In genomic region chr12:26290560-26290959, GRCh38 we compare ENCODE assay signal across 29 cellular contexts.
DNase-seq lines count a peak whose midpoint lies in the region; ATAC-seq, FAIRE-seq and TF ChIP-seq lines count a peak whose summit lies in the region.
"Had no signal": no experiment of that assay in that cellular context is flagged by ENCODE, and none has a peak within 500 bp of the region (broad histone marks: within the 10 kb centered on the region; RNA-seq: fewer than 3 reads in every experiment).

No MANE protein-coding gene starts in this region.

- no peak overlapping the region for H3K4me2 ChIP-seq in HepG2 (ENCODE audit: low read depth, low read length)
- H3K4me2 ChIP-seq: BLaER1 had no signal

- in situ Hi-C loops in HepG2 (cut with HindIII; ENCODE audit: extremely low pct_ligation_motif_present, low pct_unique_long_range_greater_than_20kb), result no loop called here

- no peaks in the 10 kb centered on the region for H4K20me1 ChIP-seq in HepG2 (ENCODE audit: insufficient read depth, low read length)
- H4K20me1 ChIP-seq: BLaER1 had no signal

- H3K9me3 Mint-ChIP-seq in MCF 10A (ENCODE audit: unreplicated experiment), result no peaks in the 10 kb centered on the region
- H3K9me3 Mint-ChIP-seq: CD8-positive, alpha-beta memory T cell had no signal

- no peak overlapping the region for H3K27ac Mint-ChIP-seq in MCF 10A (ENCODE audit: low read depth, unreplicated experiment)
- H3K27ac Mint-ChIP-seq: CD14-positive monocyte; CD4-positive, alpha-beta memory T cell; CD4-positive, CD25-positive, alpha-beta regulatory T cell; CD8-positive, alpha-beta memory T cell had no signal

- POLR2A ChIA-PET in MCF 10A (lab: Yijun Ruan, JAX) (interaction anchor here (0.7 kb wide), 1 partner anchor 28 kb away, joined by 3 read pairs; no protein-coding TSS in a partner anchor), HepG2 (lab: Yijun Ruan, JAX) (no interaction called here)

- intact Hi-C loops in breast epithelium (cut with DNase I; ENCODE audit: low total_unique reads) (no loop called here), MCF 10A (cut with micrococcal nuclease) (no loop called here), left colon (cut with DNase I, micrococcal nuclease) (no loop called here), HepG2 (cut with micrococcal nuclease; ENCODE audit: unreplicated experiment) (no loop called here)

- H3K9ac ChIP-seq in HepG2 (ENCODE audit: insufficient read depth, low read depth, low read length), result no peak overlapping the region
- H3K9ac ChIP-seq: BLaER1 had no signal

- H3K27me3 ChIP-seq in breast epithelium (no peaks in the 10 kb centered on the region), HepG2 (ENCODE audit: control insufficient read depth in 1 of 2, insufficient read depth in 2 of 2, low read length in 2 of 2) (peaks cover 1 to 25% of the 10 kb centered on the region in 2 experiments; a peak in 4 of 5 replicates), small intestine (ENCODE audit: control insufficient read depth in 2 of 2, insufficient read depth in 2 of 2, low read length in 2 of 2) (no peaks in the 10 kb centered on the region)
- H3K27me3 ChIP-seq: BE2C, BLaER1 had no signal

- no peaks in the 10 kb centered on the region for H3K27me3 Mint-ChIP-seq in MCF 10A (ENCODE audit: insufficient read depth, unreplicated experiment)
- H3K27me3 Mint-ChIP-seq: CD4-positive, CD25-positive, alpha-beta regulatory T cell; CD8-positive, alpha-beta memory T cell had no signal

- no peaks in the 10 kb centered on the region for H3K79me2 ChIP-seq in HepG2 (ENCODE audit: insufficient read depth, low read length)

- DNase-seq in breast epithelium (ENCODE audit: low spot score in 2 of 2) (no peak), MCF 10A (ENCODE audit: unreplicated experiment) (no peak), left colon (no peak), HepG2 (ENCODE audit: low spot score) (no peak), small intestine (peak; percentile 67), NCI-H2081 treated with DMSO at 0.1 percent for 48 hours (lab: John Stamatoyannopoulos, UW) (no peak)
- DNase-seq: 8988T; ACHN; BE2C; C1 segment of cervical spinal cord; CD4-positive, alpha-beta memory T cell; CD4-positive, CD25-positive, alpha-beta regulatory T cell; CD8-positive, alpha-beta memory T cell; COR-L47; DMS 273 treated with DMSO at 0.1 percent for 48 hours; DMS153; DMS53; DMS79; DND-41; EL; GDM1 had no signal

- peak overlapping the region; percentile 63 to 98 for H3K27ac ChIP-seq in breast epithelium
- no peak overlapping the region for H3K27ac ChIP-seq in HepG2 (ENCODE audit: extremely low read length, insufficient read depth, low read length)
- no peak overlapping the region for H3K27ac ChIP-seq in small intestine (ENCODE audit: low read depth in 1 of 2, low read length in 1 of 2)
- H3K27ac ChIP-seq: BLaER1 had no signal

- H3K9me3 ChIP-seq in breast epithelium (no peaks in the 10 kb centered on the region), HepG2 (ENCODE audit: low read length) (no peaks in the 10 kb centered on the region), small intestine (ENCODE audit: control insufficient read depth, low read depth) (no peaks in the 10 kb centered on the region)
- H3K9me3 ChIP-seq: BE2C, BLaER1 had no signal

- H3K4me3 Mint-ChIP-seq in MCF 10A (ENCODE audit: unreplicated experiment), result no peak overlapping the region
- H3K4me3 Mint-ChIP-seq: CD14-positive monocyte; CD4-positive, alpha-beta memory T cell; CD4-positive, CD25-positive, alpha-beta regulatory T cell; CD8-positive, alpha-beta memory T cell had no signal

- no peak overlapping the region for H2AFZ ChIP-seq in HepG2 (ENCODE audit: low read length)

- CTCF ChIA-PET in MCF 10A (lab: Yijun Ruan, JAX), result interaction anchor here (1.1 to 1.2 kb wide), 2 partner anchors 8 to 27 kb away, joined by 3 to 10 read pairs; no protein-coding TSS in a partner anchor
- CTCF ChIA-PET in HepG2 (lab: Yijun Ruan, JAX; ENCODE audit: low intra/inter-chr PET ratio, low total read pairs), result no interaction called here

- H3K36me3 Mint-ChIP-seq in MCF 10A (ENCODE audit: insufficient read depth, unreplicated experiment), result peaks cover 6% of the 10 kb centered on the region
- H3K36me3 Mint-ChIP-seq: CD14-positive monocyte; CD4-positive, alpha-beta memory T cell; CD4-positive, CD25-positive, alpha-beta regulatory T cell; CD8-positive, alpha-beta memory T cell had no signal

- TF ChIP-seq CTCF in breast epithelium (IDR thresholded peaks at IDR 0.05) (no peak), MCF 10A (IDR thresholded peaks at IDR 0.05; ENCODE audit: unreplicated experiment) (no peak), HepG2 (CRISPR knock-in tag; IDR thresholded peaks at IDR 0.05) (no peak)

- peaks cover 13% of the 10 kb centered on the region for H3K4me1 Mint-ChIP-seq in MCF 10A (ENCODE audit: insufficient read depth, unreplicated experiment)
- H3K4me1 Mint-ChIP-seq: CD4-positive, alpha-beta memory T cell; CD4-positive, CD25-positive, alpha-beta regulatory T cell; CD8-positive, alpha-beta memory T cell had no signal

- H3K4me1 ChIP-seq in breast epithelium, result peaks cover 11 to 13% of the 10 kb centered on the region in 2 donors
- no peaks in the 10 kb centered on the region for H3K4me1 ChIP-seq in HepG2 (ENCODE audit: insufficient read depth, low read length)
- H3K4me1 ChIP-seq in small intestine (ENCODE audit: control insufficient read depth in 2 of 2, insufficient read depth in 1 of 2, low read depth in 1 of 2, low read length in 1 of 2), result no peaks in the 10 kb centered on the region
- H3K4me1 ChIP-seq: BE2C, BLaER1 had no signal

- WGBS in HepG2 (ENCODE audit: low lambda C conversion rate), result 47% methylated on average over 2 of the region's 2 CpGs
- WGBS in small intestine, 3 donors, result 42 to 59% (median 51%) methylated on average over 2 of the region's 2 CpGs

- TF ChIP-seq POLR2A in breast epithelium (IDR thresholded peaks at IDR 0.05) (no peak), HepG2 (IDR thresholded peaks at IDR 0.05; ENCODE audit: insufficient read depth in 1 of 2, low read depth in 2 of 2, low read length in 2 of 2) (no peak)

- H3K4me3 ChIP-seq in breast epithelium, result no peak overlapping the region
- no peak overlapping the region for H3K4me3 ChIP-seq in HepG2 (replicated peaks in 1 of 3; ENCODE audit: insufficient read depth in 1 of 3, low read depth in 2 of 3, low read length in 3 of 3)
- H3K4me3 ChIP-seq in small intestine (ENCODE audit: low read depth in 1 of 2, low read length in 2 of 2), result no peak overlapping the region
- H3K4me3 ChIP-seq: BLaER1, GM12878 had no signal

- no peak for TF ChIP-seq RAD21 in HepG2 (CRISPR knock-in tag; IDR thresholded peaks at IDR 0.05)

- BruUV-seq in MCF 10A (replicated peaks; lab: Mats Ljungman, UMichigan), result no TSS peak
- BruUV-seq in HepG2 (replicated peaks; lab: Mats Ljungman, UMichigan), result no TSS peak

- ATAC-seq in left colon (peak; percentile 50), HepG2 (no peak), HG03159 (IDR thresholded peaks at IDR 0.05; ENCODE audit: unreplicated experiment) (no peak), GM21529 (IDR thresholded peaks at IDR 0.05; ENCODE audit: unreplicated experiment) (no peak)
- ATAC-seq: GM12878 had no signal

- FAIRE-seq in HepG2 (lab: Jason Lieb, UNC) (no peak), small intestine (lab: Jason Lieb, UNC) (no peak)
- FAIRE-seq: A204.1, GM12878, GM12892, GM18507 had no signal

- TF ChIP-seq EP300 in HepG2 (IDR thresholded peaks at IDR 0.05; ENCODE audit: low read depth in 2 of 2, low read length in 2 of 2), result no peak
- no peak for TF ChIP-seq EP300 in HepG2 (CRISPR knock-in tag; IDR thresholded peaks at IDR 0.05; ENCODE audit: borderline replicate concordance)

- H3K36me3 ChIP-seq in breast epithelium, result no peaks in the 10 kb centered on the region
- H3K36me3 ChIP-seq in HepG2 (replicated peaks in 1 of 2; ENCODE audit: control insufficient read depth in 1 of 2, insufficient read depth in 2 of 2, low read length in 2 of 2), result no peaks in the 10 kb centered on the region
- H3K36me3 ChIP-seq in small intestine (ENCODE audit: control insufficient read depth in 2 of 2, insufficient read depth in 2 of 2, low read length in 2 of 2), result no peaks in the 10 kb centered on the region
- H3K36me3 ChIP-seq: BE2C, BLaER1 had no signal

TF ChIP-seq in HepG2, 621 proteins besides CTCF, POLR2A, EP300 and RAD21:
- 0 out of 2 replicates have a peak, but pooled peaks have one; percentile 18 for TF ChIP-seq PAXIP1 (CRISPR knock-in tag; conservative IDR thresholded peaks at IDR 0.05)
- no peak for TF ChIP-seq TRIM24 (CRISPR knock-in tag; IDR thresholded peaks at IDR 0.05)

Comparison
In these comparisons a context has a peak if more than half of its experiments do, and no peak if none do; other contexts are left out.
1. H3K27ac ChIP-seq: peak in breast epithelium (2 of 2); none in HepG2 (single experiment) and small intestine (0 of 2).